Comparison of ENCODE assay signal across 1 cellular context in genomic region chr19:40600086-40600917, GRCh38.
TF ChIP-seq lines count a peak whose summit lies in the region.

No MANE protein-coding gene starts in this region.

TF ChIP-seq in HCT116, 20 proteins besides CTCF, POLR2A, EP300 and RAD21 (continued from another document):
- TF ChIP-seq ELF1 (IDR thresholded peaks at IDR 0.05; ENCODE audit: borderline replicate concordance, low read depth) (no peak), YY1 (IDR thresholded peaks at IDR 0.05; ENCODE audit: extremely low read depth, insufficient replicate concordance, low read depth, low read length) (no peak), POLR2AphosphoS5 (IDR thresholded peaks at IDR 0.05; ENCODE audit: low read depth, low read length) (no peak), SP1 (IDR thresholded peaks at IDR 0.05; ENCODE audit: low read depth) (no peak), FOSL1 (IDR thresholded peaks at IDR 0.05; ENCODE audit: low read depth) (no peak), SRF (IDR thresholded peaks at IDR 0.05; ENCODE audit: low read depth) (no peak)
